Comparison of ENCODE assay signal across 16 cellular contexts in the genomic region with DNA sequence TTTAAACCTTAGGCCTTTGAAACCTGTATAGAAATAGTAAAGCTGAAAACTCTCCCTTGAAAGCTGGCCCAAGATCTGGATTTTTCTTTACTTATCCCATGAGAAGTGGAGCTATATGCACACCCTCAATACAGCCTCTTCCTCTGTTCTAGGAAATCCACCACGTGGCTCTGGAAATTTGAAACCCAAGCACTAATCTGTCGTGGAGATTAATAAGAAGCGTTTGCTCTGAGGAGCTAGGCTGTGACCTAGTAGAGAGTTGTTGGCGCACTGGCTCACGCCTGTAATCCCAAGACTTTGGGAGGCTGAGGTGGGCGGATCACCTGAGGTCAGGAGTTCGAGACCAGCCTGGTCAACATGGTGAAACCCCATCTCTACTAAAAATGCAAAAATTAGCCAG.
"Had no signal": no experiment of that assay in that cellular context is flagged by ENCODE, and none has a peak within 500 bp of the region (broad histone marks: within the 10 kb centered on the region; RNA-seq: fewer than 3 reads in every experiment).

No MANE protein-coding gene starts in this region.

- H3K4me3 ChIP-seq: heart left ventricle, right atrium auricular region, sigmoid colon, skin epidermis, stomach had no signal

- H3K27ac ChIP-seq: heart left ventricle, right atrium auricular region, sigmoid colon, skin epidermis, stomach had no signal

- H3K36me3 ChIP-seq: heart left ventricle, neutrophil, right atrium auricular region, sigmoid colon, stomach had no signal

- DNase-seq: heart left ventricle; hippocampal formation; left colon; left ventricle myocardium superior; naive thymus-derived CD4-positive, alpha-beta T cell; nephron progenitor cell; posterior cingulate gyrus; sigmoid colon; stimulated activated CD4-positive, alpha-beta T cell treated with anti-CD3 and anti-CD28 coated beads, Interleukin-12 subunit alpha, Interleukin-12 subunit beta, amount 100 ng/mL, for 4 hours; stimulated activated naive CD4-positive, alpha-beta T cell; stomach; substantia nigra; trophoblast cell had no signal

- H3K9me3 ChIP-seq: heart left ventricle, neutrophil, right atrium auricular region, sigmoid colon, stomach had no signal

- H3K27me3 ChIP-seq: right atrium auricular region, sigmoid colon had no signal

- H3K4me1 ChIP-seq: right atrium auricular region, stomach had no signal

- ATAC-seq: heart left ventricle; left ventricle myocardium superior; naive thymus-derived CD4-positive, alpha-beta T cell had no signal
